23 cellular contexts compared by ENCODE assay signal in genomic region chr3:46593274-46593862, GRCh38. TPM values are rescaled to one million over a fixed set of nuclear protein-coding genes. Genes with fewer than 3 reads are reported as not detected.
"Had no signal": no experiment of that assay in that cellular context is flagged by ENCODE, and none has a peak within 500 bp of the region (broad histone marks: within the 10 kb centered on the region; RNA-seq: fewer than 3 reads in every experiment).

No MANE protein-coding gene starts in this region.

- H3K4me3 ChIP-seq: dorsolateral prefrontal cortex, left ventricle myocardium inferior, spleen, thoracic aorta, upper lobe of left lung had no signal

- ATAC-seq: activated CD4-positive, CD25-positive, alpha-beta regulatory T cell treated with anti-CD3 and anti-CD28 coated beads, Interleukin-2, amount 50 U/mL, for 24 hours; activated CD8-positive, alpha-beta T cell treated with anti-CD3 and anti-CD28 coated beads, Interleukin-2, amount 10 ng/mL, durations not matched to agents 7 days and 5 days; activated naive CD8-positive, alpha-beta T cell treated with anti-CD3 and anti-CD28 coated beads, Interleukin-2, amount 50 U/mL, for 24 hours; stimulated activated memory B cell treated with anti-CD40 and anti-IgM and Interleukin-4, amounts not matched to agents 10 μg/mL and 1 μg/mL and 100 μg/mL, for 72 hours had no signal

- DNase-seq: activated CD4-positive, alpha-beta T cell treated with anti-CD3 and anti-CD28 coated beads, Interleukin-2, amount 10 ng/mL, durations not matched to agents 7 days and 5 days; activated CD8-positive, alpha-beta T cell treated with anti-CD3 and anti-CD28 coated beads, Interleukin-2, amount 10 ng/mL, durations not matched to agents 7 days and 5 days; activated naive CD4-positive, alpha-beta T cell treated with anti-CD3 and anti-CD28 coated beads, Interleukin-2, amount 10 ng/mL, durations not matched to agents 7 days and 5 days; activated naive CD8-positive, alpha-beta T cell treated with anti-CD3 and anti-CD28 coated beads, Interleukin-2, amount 50 U/mL, for 24 hours; activated T-cell treated with anti-CD3 and anti-CD28 coated beads, Interleukin-2, amount 50 U/mL, for 24 hours; anterior cingulate cortex; central memory CD4-positive, alpha-beta T cell; dorsolateral prefrontal cortex; erythroblast; hypothalamus; left ventricle myocardium inferior; mammary epithelial cell; midbrain; nucleus accumbens; retina; spleen; stimulated activated CD4-positive, alpha-beta T cell treated with anti-CD3 and anti-CD28 coated beads, Interleukin-4, amount 100 ng/mL, for 4 hours; T-helper 9 cell; upper lobe of left lung had no signal

RNA-seq across cellular contexts. Expression of gene FAM240A, which starts 19.0 kb away (rescaled TPM):
- total RNA-seq: activated CD4-positive, alpha-beta T cell treated with anti-CD3 and anti-CD28 coated beads, Interleukin-2, amount 10 ng/mL, durations not matched to agents 7 days and 5 days; activated CD8-positive, alpha-beta T cell treated with anti-CD3 and anti-CD28 coated beads, Interleukin-2, amount 10 ng/mL, durations not matched to agents 7 days and 5 days; activated T-helper 2 cell treated with anti-CD3 and anti-CD28 coated beads, Interferon-gamma antibody, Interleukin-2, Interleukin-4, amounts not matched to agents 10 μg/mL and 5 μg/mL and 100 μg/mL, durations not matched to agents 14 hours and 24 hours and 36 hours; left ventricle myocardium inferior; mammary epithelial cell; spleen; thoracic aorta; upper lobe of left lung had no signal

RNA-seq across cellular contexts. Expression of gene LRRC2, which starts 27.3 kb away (rescaled TPM):
- total RNA-seq: activated T-helper 2 cell treated with anti-CD3 and anti-CD28 coated beads, Interferon-gamma antibody, Interleukin-2, Interleukin-4, amounts not matched to agents 10 μg/mL and 5 μg/mL and 100 μg/mL, durations not matched to agents 14 hours and 24 hours and 36 hours had no signal
